1 cellular context compared by ENCODE assay signal in the genomic region with DNA sequence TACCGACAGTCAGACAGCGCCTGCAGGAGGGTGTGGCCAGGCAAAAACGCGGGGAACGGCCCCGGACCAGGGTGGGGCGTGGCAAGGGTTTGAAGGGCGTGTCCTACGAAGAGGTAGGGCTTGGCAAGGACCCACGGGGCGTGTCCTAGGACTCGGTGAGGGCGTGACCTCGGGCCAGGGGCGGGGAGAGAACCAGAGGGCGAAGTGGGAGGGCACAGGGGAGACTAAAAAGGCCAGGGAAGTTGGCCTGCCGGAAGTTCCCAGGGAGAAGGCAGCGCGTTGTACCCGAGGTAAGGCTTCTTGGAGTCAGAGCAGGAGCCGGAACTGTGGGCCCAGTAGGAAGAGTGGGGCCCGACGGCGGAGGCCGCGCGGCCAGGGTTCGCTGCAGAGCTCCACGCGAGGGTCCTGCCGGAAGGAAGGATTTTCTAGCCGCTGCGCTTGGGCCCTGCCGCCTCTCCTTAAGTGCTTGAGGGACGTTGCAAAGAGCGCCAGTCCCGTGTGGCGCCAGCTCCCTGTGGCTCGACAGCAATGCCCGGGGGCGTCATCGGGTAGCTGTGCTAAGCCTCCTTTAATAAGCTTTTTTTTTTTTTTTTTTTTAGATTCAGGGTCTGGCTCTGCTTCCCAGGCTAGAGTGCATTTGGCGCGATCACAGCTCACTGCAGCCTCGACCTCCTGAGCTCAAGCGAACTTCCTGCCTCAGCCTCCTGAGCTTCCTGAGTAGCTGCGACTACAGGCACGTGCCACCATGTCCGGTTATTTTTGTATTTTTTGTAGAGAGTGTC.
TF ChIP-seq lines count a peak whose summit lies in the region.

Gene PTER (plus strand): TSS at position 253 of the 782 bp plus-strand sequence. CDS start 47,375 bp downstream, outside the sequence.

TF ChIP-seq in H1, 55 proteins besides CTCF, POLR2A, EP300 and RAD21:
- no peak for TF ChIP-seq CHD7 (IDR thresholded peaks at IDR 0.05; ENCODE audit: insufficient replicate concordance, low read length)
- no peak for TF ChIP-seq CBX8 (IDR thresholded peaks at IDR 0.05; ENCODE audit: borderline replicate concordance, low read depth, low read length)
- no peak for TF ChIP-seq CHD1 (IDR thresholded peaks at IDR 0.05; ENCODE audit: low read depth, low read length)
- no peak for TF ChIP-seq SAP30 (IDR thresholded peaks at IDR 0.05; ENCODE audit: insufficient read depth, insufficient replicate concordance, low read length)
- no peak for TF ChIP-seq KDM5A (IDR thresholded peaks at IDR 0.05; ENCODE audit: low read length)
- no peak for TF ChIP-seq MAFK (IDR thresholded peaks at IDR 0.05; ENCODE audit: low read depth, low read length)
- TF ChIP-seq NANOG (IDR thresholded peaks at IDR 0.05; ENCODE audit: insufficient read depth, low read depth, low read length, poor library complexity, severe bottlenecking), result no peak
- peak; percentile 73 for TF ChIP-seq POLR2AphosphoS5 (IDR thresholded peaks at IDR 0.05; ENCODE audit: low read depth, low read length)
- peak; percentile 52 for TF ChIP-seq TAF7 (optimal IDR thresholded peaks at IDR 0.05; ENCODE audit: borderline replicate concordance, low read depth, low read length)
- no peak for TF ChIP-seq JUN (IDR thresholded peaks at IDR 0.05; ENCODE audit: low read depth, low read length)
- peak; percentile 83 for TF ChIP-seq E2F6 (IDR thresholded peaks at IDR 0.05)
- no peak for TF ChIP-seq BRCA1 (IDR thresholded peaks at IDR 0.05; ENCODE audit: low read depth, low read length)
- TF ChIP-seq KDM1A (IDR thresholded peaks at IDR 0.05; ENCODE audit: borderline replicate concordance, low read length), result no peak
- TF ChIP-seq POU5F1 (IDR thresholded peaks at IDR 0.05; ENCODE audit: low read depth, low read length), result no peak
- TF ChIP-seq HDAC6 (IDR thresholded peaks at IDR 0.05; ENCODE audit: low read depth, low read length), result no peak
- no peak for TF ChIP-seq CEBPB (IDR thresholded peaks at IDR 0.05; ENCODE audit: low read depth, low read length)
- TF ChIP-seq KDM4A (IDR thresholded peaks at IDR 0.05; ENCODE audit: low read depth, low read length, severe bottlenecking), result peak; percentile 52
- peak; percentile 64; the same call in 1 of the 2 replicates for TF ChIP-seq RBBP5 (IDR thresholded peaks at IDR 0.05; ENCODE audit: borderline replicate concordance, low read depth, low read length)
- no peak for TF ChIP-seq BACH1 (IDR thresholded peaks at IDR 0.05; ENCODE audit: low read length)
- TF ChIP-seq CREB1 (IDR thresholded peaks at IDR 0.05), result 0 out of 2 replicates have a peak, but pooled peaks have one; percentile 41
- 0 out of 2 replicates have a peak, but pooled peaks have one; percentile 48 for TF ChIP-seq SP4 (IDR thresholded peaks at IDR 0.05; ENCODE audit: low read length)
- TF ChIP-seq GABPA (IDR thresholded peaks at IDR 0.05; ENCODE audit: borderline replicate concordance, insufficient read depth, low read length), result no peak
- TF ChIP-seq PHF8 (conservative IDR thresholded peaks at IDR 0.05; ENCODE audit: low read depth, low read length), result peak; percentile 73
- no peak for TF ChIP-seq ATF2 (IDR thresholded peaks at IDR 0.05; ENCODE audit: low read length)
- no peak for TF ChIP-seq NRF1 (IDR thresholded peaks at IDR 0.05; ENCODE audit: low read depth, low read length)
- TF ChIP-seq HDAC2 (IDR thresholded peaks at IDR 0.05; ENCODE audit: borderline replicate concordance in 1 of 2, low read depth in 2 of 2, low read length in 2 of 2), result no peak
- TF ChIP-seq RFX5 (IDR thresholded peaks at IDR 0.05; ENCODE audit: borderline replicate concordance, low read depth, low read length), result no peak
- no peak for TF ChIP-seq RNF2 (IDR thresholded peaks at IDR 0.05; ENCODE audit: borderline replicate concordance, low read depth, low read length, missing control alignments, poor library complexity, severe bottlenecking)
- no peak for TF ChIP-seq SIX5 (IDR thresholded peaks at IDR 0.05; ENCODE audit: low read depth, low read length)
- TF ChIP-seq SIRT6 (IDR thresholded peaks at IDR 0.05; ENCODE audit: low read length), result no peak
- TF ChIP-seq TAF1 (IDR thresholded peaks at IDR 0.05; ENCODE audit: low read depth, low read length), result peak; percentile 78; the same call in 1 of the 2 replicates
- no peak for TF ChIP-seq FOSL1 (IDR thresholded peaks at IDR 0.05; ENCODE audit: insufficient read depth, low read depth, low read length)
- TF ChIP-seq TCF12 (IDR thresholded peaks at IDR 0.05; ENCODE audit: low read depth, low read length), result no peak
- no peak for TF ChIP-seq TEAD4 (IDR thresholded peaks at IDR 0.05; ENCODE audit: low read depth, low read length)
- TF ChIP-seq SUZ12 (IDR thresholded peaks at IDR 0.05; ENCODE audit: low read length), result no peak
- TF ChIP-seq, protein P1, sequence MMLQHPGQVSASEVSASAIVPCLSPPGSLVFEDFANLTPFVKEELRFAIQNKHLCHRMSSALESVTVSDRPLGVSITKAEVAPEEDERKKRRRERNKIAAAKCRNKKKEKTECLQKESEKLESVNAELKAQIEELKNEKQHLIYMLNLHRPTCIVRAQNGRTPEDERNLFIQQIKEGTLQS (IDR thresholded peaks at IDR 0.05; ENCODE audit: insufficient read depth, low read depth, low read length), result no peak
- TF ChIP-seq BCL11A (IDR thresholded peaks at IDR 0.05; ENCODE audit: low read depth in 2 of 2, low read length in 2 of 2), result no peak
- TF ChIP-seq, protein P2, sequence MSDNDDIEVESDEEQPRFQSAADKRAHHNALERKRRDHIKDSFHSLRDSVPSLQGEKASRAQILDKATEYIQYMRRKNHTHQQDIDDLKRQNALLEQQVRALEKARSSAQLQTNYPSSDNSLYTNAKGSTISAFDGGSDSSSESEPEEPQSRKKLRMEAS (IDR thresholded peaks at IDR 0.05), result no peak; the same call in 1 of the 2 replicates
- no peak for TF ChIP-seq SP2 (IDR thresholded peaks at IDR 0.05; ENCODE audit: low read length)
- peak; percentile 14; the same call in 1 of the 2 replicates for TF ChIP-seq USF2 (IDR thresholded peaks at IDR 0.05; ENCODE audit: low read length)
- TF ChIP-seq ASH2L (IDR thresholded peaks at IDR 0.05; ENCODE audit: low read length), result peak; percentile 86
- no peak for TF ChIP-seq CHD2 (IDR thresholded peaks at IDR 0.05; ENCODE audit: low read length)
- no peak for TF ChIP-seq SP1 (IDR thresholded peaks at IDR 0.05; ENCODE audit: low read depth, low read length)
- TF ChIP-seq CBX5 (IDR thresholded peaks at IDR 0.05; ENCODE audit: low read depth, low read length), result no peak
- TF ChIP-seq YY1 (IDR thresholded peaks at IDR 0.05; ENCODE audit: low read depth, low read length), result no peak
- TF ChIP-seq RXRA (IDR thresholded peaks at IDR 0.05; ENCODE audit: insufficient read depth, low read depth, low read length), result no peak
- TF ChIP-seq JUND (IDR thresholded peaks at IDR 0.05; ENCODE audit: low read length), result no peak
- TF ChIP-seq EZH2 (IDR thresholded peaks at IDR 0.05; ENCODE audit: low read depth, low read length, severe bottlenecking), result no peak
- peak in 1 of 2 experiments; percentile 53; a peak in 1 of 4 replicates for TF ChIP-seq SIN3A (conservative IDR thresholded peaks at IDR 0.05 in 1 of 2, IDR thresholded peaks at IDR 0.05 in 1 of 2; ENCODE audit: low read depth in 1 of 2, low read length in 2 of 2)
- TF ChIP-seq CTBP2 (IDR thresholded peaks at IDR 0.05; ENCODE audit: borderline replicate concordance, insufficient read depth, insufficient read length, low read length), result no peak
- no peak for TF ChIP-seq ZNF274 (IDR thresholded peaks at IDR 0.05; ENCODE audit: borderline replicate concordance, extremely low read depth, low read length)
- TF ChIP-seq SRF (IDR thresholded peaks at IDR 0.05; ENCODE audit: low read depth, low read length), result peak; percentile 60; the same call in 1 of the 2 replicates
- peak; percentile 60; the same call in 1 of the 2 replicates for TF ChIP-seq GTF2F1 (IDR thresholded peaks at IDR 0.05; ENCODE audit: borderline replicate concordance, low read depth, low read length)
- no peak for TF ChIP-seq EGR1 (IDR thresholded peaks at IDR 0.05; ENCODE audit: borderline replicate concordance, low read depth, low read length)
- peak; percentile 80 for TF ChIP-seq TBP (IDR thresholded peaks at IDR 0.05; ENCODE audit: low read depth, low read length)
